9 cellular contexts compared by ENCODE assay signal in the genomic region with DNA sequence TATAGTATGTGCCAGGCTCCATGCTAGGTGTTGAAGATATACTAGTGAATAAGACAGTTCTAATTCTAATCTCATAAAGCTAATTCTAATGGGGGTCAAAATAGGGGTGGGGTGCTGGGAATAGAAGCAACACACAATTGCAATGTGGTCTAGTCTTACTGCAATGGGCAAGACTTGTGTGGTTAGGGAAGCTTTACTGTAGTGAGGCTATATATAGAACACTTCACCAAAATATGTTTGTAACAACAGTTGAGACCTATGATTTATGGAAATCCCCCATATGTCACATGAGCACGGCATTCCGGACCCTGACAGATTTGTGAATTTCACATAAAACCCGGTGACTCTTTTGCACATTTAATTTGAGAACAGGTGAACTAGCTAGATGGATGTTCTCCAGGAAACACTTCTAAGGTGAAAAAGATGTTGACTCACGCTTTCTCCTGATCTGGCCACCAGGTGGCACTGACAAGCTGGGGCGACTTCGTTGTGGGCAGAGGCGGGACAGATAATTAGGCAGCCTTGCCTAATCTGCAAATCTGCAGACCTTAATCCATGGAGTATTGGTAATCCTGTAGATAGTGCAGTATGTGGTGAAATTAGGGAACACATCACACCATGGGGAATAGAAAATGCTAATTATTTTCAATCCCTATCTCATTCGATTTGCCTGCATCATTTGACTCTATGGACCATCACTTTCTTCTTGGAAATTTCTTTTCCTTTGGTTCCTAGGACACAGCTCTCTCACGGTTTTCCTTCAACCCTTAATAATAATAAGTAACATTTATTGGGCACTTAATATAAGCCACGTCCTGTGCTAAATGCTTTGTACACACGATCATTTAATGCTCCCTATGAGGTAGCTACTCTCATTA. TPM values are rescaled to one million over a fixed set of nuclear protein-coding genes. Genes with fewer than 3 reads are reported as not detected.
A peak's percentile ranks its signal among the peaks of the same experiment; 100 is the strongest.
DNase-seq lines count a peak whose midpoint lies in the region; ATAC-seq and TF ChIP-seq lines count a peak whose summit lies in the region.
"Had no signal": no experiment of that assay in that cellular context is flagged by ENCODE, and none has a peak within 500 bp of the region (broad histone marks: within the 10 kb centered on the region; RNA-seq: fewer than 3 reads in every experiment).

No MANE protein-coding gene starts in this region.

- ATAC-seq in activated T-helper 17 cell treated with anti-CD3 and anti-CD28 coated beads, Interleukin-2, amount 50 U/mL, for 72 hours (replicated peaks) = peak; percentile 46
- ATAC-seq in gastroesophageal sphincter = peak; percentile 59

- H3K27ac Mint-ChIP-seq in activated T-helper 17 cell treated with anti-CD3 and anti-CD28 coated beads, Interleukin-2, amount 50 U/mL, for 72 hours = no peak overlapping the region

- no peak for TF ChIP-seq EP300 in gastroesophageal sphincter (IDR thresholded peaks at IDR 0.05)

- POLR2A ChIA-PET in RWPE1 (lab: Yijun Ruan, JAX; ENCODE audit: low non-redundant PET) = interaction anchor here (1.1 kb wide), 1 partner anchor 14 kb away, joined by 3 read pairs; no protein-coding TSS in a partner anchor

- TF ChIP-seq CTCF in RWPE1 (conservative IDR thresholded peaks at IDR 0.05; ENCODE audit: low read depth) (peak; percentile 84), gastroesophageal sphincter (IDR thresholded peaks at IDR 0.05) (peak; percentile 87 to 91 (median 90))

- peaks cover 25% of the 10 kb centered on the region for H3K27me3 Mint-ChIP-seq in activated T-helper 17 cell treated with anti-CD3 and anti-CD28 coated beads, Interleukin-2, amount 50 U/mL, for 72 hours

- H3K36me3 ChIP-seq in gastroesophageal sphincter = peaks cover 0 to 15% of the 10 kb centered on the region in 2 donors

- no peak overlapping the region for H3K27ac ChIP-seq in RWPE1
- no peak overlapping the region for H3K27ac ChIP-seq in gastroesophageal sphincter
- H3K27ac ChIP-seq: BLaER1 treated with 17β-estradiol and CSF1 and Interleukin-3, amounts not matched to agents 10 nM and 100 nM had no signal

- no peak overlapping the region for H3K4me3 ChIP-seq in Jurkat, Clone E6-1 (ENCODE audit: low read length)
- H3K4me3 ChIP-seq in gastroesophageal sphincter = no peak overlapping the region
- H3K4me3 ChIP-seq: BLaER1 treated with 17β-estradiol and CSF1 and Interleukin-3, amounts not matched to agents 10 nM and 100 nM had no signal

- H3K9me3 ChIP-seq in gastroesophageal sphincter = no peaks in the 10 kb centered on the region
- H3K9me3 ChIP-seq: BLaER1 treated with 17β-estradiol and CSF1 and Interleukin-3, amounts not matched to agents 10 nM and 100 nM had no signal

- H3K4me1 ChIP-seq in gastroesophageal sphincter = peaks cover 0 to 37% (median 8%) of the 10 kb centered on the region in 3 donors

- peaks cover 20% of the 10 kb centered on the region for H3K36me3 Mint-ChIP-seq in activated T-helper 17 cell treated with anti-CD3 and anti-CD28 coated beads, Interleukin-2, amount 50 U/mL, for 72 hours (ENCODE audit: low read depth)

- TF ChIP-seq POLR2A in gastroesophageal sphincter (IDR thresholded peaks at IDR 0.05) = no peak

- no peaks in the 10 kb centered on the region for H3K9me3 Mint-ChIP-seq in activated T-helper 17 cell treated with anti-CD3 and anti-CD28 coated beads, Interleukin-2, amount 50 U/mL, for 72 hours

- WGBS in gastroesophageal sphincter (ENCODE audit: low coverage in 1 of 2), 2 donors = 14 to 26% methylated on average over 9 of the region's 11 CpGs

- no peak overlapping the region for H3K4me3 Mint-ChIP-seq in activated T-helper 17 cell treated with anti-CD3 and anti-CD28 coated beads, Interleukin-2, amount 50 U/mL, for 72 hours

- peaks cover 5% of the 10 kb centered on the region for H3K27me3 ChIP-seq in gastroesophageal sphincter
- H3K27me3 ChIP-seq: BLaER1 treated with 17β-estradiol and CSF1 and Interleukin-3, amounts not matched to agents 10 nM and 100 nM had no signal

- peak; percentile 18 to 59 for DNase-seq in NCI-H187 (lab: John Stamatoyannopoulos, UW)
- no peak for DNase-seq in NCI-H187 treated with DMSO at 0.1 percent for 48 hours (lab: John Stamatoyannopoulos, UW)
- DNase-seq in Jurkat, Clone E6-1 (ENCODE audit: low read depth, low spot score) = peak; percentile 59
- DNase-seq in RWPE1 (ENCODE audit: low spot score) = peak; percentile 58
- peak; percentile 59 for DNase-seq in pons (ENCODE audit: low spot score)
- DNase-seq in ureter (ENCODE audit: low spot score) = peak; percentile 77

- peaks cover 13% of the 10 kb centered on the region for H3K4me1 Mint-ChIP-seq in activated T-helper 17 cell treated with anti-CD3 and anti-CD28 coated beads, Interleukin-2, amount 50 U/mL, for 72 hours

- CTCF ChIA-PET in RWPE1 (lab: Yijun Ruan, JAX) = interaction anchor here (0.5 to 1.8 kb wide), 17 partner anchors 9 to 1426 kb away, joined by 3 to 39 read pairs (median 4); no protein-coding TSS in a partner anchor

RNA-seq across cellular contexts. Expression of gene KIAA0040, which starts 37.7 kb away (rescaled TPM):
- polyA plus RNA-seq in Jurkat, Clone E6-1 (2012; ENCODE audit: insufficient read depth, insufficient read length) = 3.7 TPM
- 10 to 100 TPM; 34.8 to 39.4 TPM for total RNA-seq in activated T-helper 17 cell treated with anti-CD3 and anti-CD28 coated beads, Interleukin-2, amount 50 U/mL, for 72 hours
- total RNA-seq in gastroesophageal sphincter = 10 to 100 TPM; 43.2 to 54.3 (median 46.5) TPM
- 25.3 TPM for total RNA-seq in ureter
